8 cellular contexts compared by ENCODE assay signal in genomic region chr6:112879920-112880413, GRCh38.
DNase-seq lines count a peak whose midpoint lies in the region; ATAC-seq and TF ChIP-seq lines count a peak whose summit lies in the region.

No MANE protein-coding gene starts in this region.

- BruUV-seq in PC-9 (replicated peaks; lab: Mats Ljungman, UMichigan) = no TSS peak

- ATAC-seq in foreskin keratinocyte (peak; percentile 31), GM19397 (IDR thresholded peaks at IDR 0.05; ENCODE audit: unreplicated experiment) (no peak)

- H3K9me2 ChIP-seq in PC-9 (ENCODE audit: insufficient read depth) = no peaks in the 10 kb centered on the region

- POLR2A ChIA-PET in PC-9 (lab: Charles Lee; ENCODE audit: unreplicated experiment) = interaction anchor here (0.6 to 0.8 kb wide), 2 partner anchors 34 to 1870 kb away, joined by 4 to 6 read pairs; no protein-coding TSS in a partner anchor

- H3K36me3 ChIP-seq in PC-9 (ENCODE audit: low read depth) = no peaks in the 10 kb centered on the region

- DNase-seq in GM19240 (ENCODE audit: insufficient read length, low spot score) (peak; percentile 50), PC-9 (peak; percentile 53 to 61), foreskin keratinocyte (no peak), putamen (ENCODE audit: low spot score) (peak; percentile 63), HCEC 1CT (no peak), germinal center (ENCODE audit: low spot score) (no peak), NCI-H1105 treated with DMSO at 0.1 percent for 48 hours (lab: John Stamatoyannopoulos, UW) (no peak)

- no peaks in the 10 kb centered on the region for H3K27me3 ChIP-seq in PC-9 (ENCODE audit: insufficient read depth, low read depth)
- no peaks in the 10 kb centered on the region for H3K27me3 ChIP-seq in foreskin keratinocyte

- peak overlapping the region; percentile 53 for H3K4me2 ChIP-seq in PC-9

- no peaks in the 10 kb centered on the region; the same call in none of the 2 replicates for H3K9me3 ChIP-seq in PC-9 (ENCODE audit: insufficient read depth, low read depth)

- CTCF ChIA-PET in PC-9 (lab: Charles Lee) = no interaction called here

- H3K4me1 ChIP-seq in PC-9 (replicated peaks; ENCODE audit: insufficient read depth) (no peaks in the 10 kb centered on the region), foreskin keratinocyte (no peaks in the 10 kb centered on the region)

- no peaks in the 10 kb centered on the region for H4K20me1 ChIP-seq in PC-9 (ENCODE audit: insufficient read depth)

- H3F3A ChIP-seq in PC-9 (ENCODE audit: insufficient read depth, low read depth) = no peaks in the 10 kb centered on the region

- TF ChIP-seq CTCF in PC-9 (conservative IDR thresholded peaks at IDR 0.05) (peak; percentile 54), foreskin keratinocyte (conservative IDR thresholded peaks at IDR 0.05) (no peak)

- H2AFZ ChIP-seq in PC-9 = peak overlapping the region; percentile 50

- H3K27ac ChIP-seq in PC-9 (peak overlapping the region; percentile 26), foreskin keratinocyte (no peak overlapping the region)

- intact Hi-C loops in PC-9 (cut with micrococcal nuclease; ENCODE audit: unreplicated experiment) = loop anchor here (5.0 kb wide), 2 partner anchors 977 to 997 kb away; partner anchors contain the start of gene MARCKS

- H3K79me2 ChIP-seq in PC-9 (ENCODE audit: low read depth) = no peaks in the 10 kb centered on the region

- H3K4me3 ChIP-seq in PC-9 = peak overlapping the region; percentile 47

Comparison
In these comparisons a context has a peak if more than half of its experiments do, and no peak if none do; other contexts are left out.
1. DNase-seq: peak in GM19240 (single experiment), PC-9 (2 of 2) and putamen (single experiment); none in foreskin keratinocyte (0 of 2), HCEC 1CT (single experiment), germinal center (single experiment) and NCI-H1105 treated with DMSO at 0.1 percent for 48 hours (single experiment).